12 cellular contexts compared by ENCODE assay signal in the genomic region with DNA sequence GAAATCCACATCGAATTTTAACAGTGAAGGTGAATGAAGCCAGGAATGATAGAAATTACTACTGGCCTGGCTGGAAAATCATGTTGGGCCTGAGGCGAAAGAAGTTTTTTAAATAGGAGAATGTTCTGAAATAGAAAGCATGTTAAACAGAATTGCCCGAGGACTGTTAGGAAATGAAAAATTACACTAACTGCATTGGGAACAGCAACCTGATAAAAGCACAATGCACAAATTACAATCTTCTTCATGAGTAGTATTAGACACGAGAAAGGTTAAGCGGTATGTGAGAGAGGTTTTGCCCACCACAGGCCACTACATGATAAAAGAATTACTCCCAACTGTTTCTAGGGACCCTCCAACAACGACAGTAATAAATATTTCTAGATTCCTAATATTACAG. TPM values are rescaled to one million over a fixed set of nuclear protein-coding genes. Genes with fewer than 3 reads are reported as not detected.
A peak's percentile ranks its signal among the peaks of the same experiment; 100 is the strongest.
DNase-seq lines count a peak whose midpoint lies in the region; ATAC-seq and TF ChIP-seq lines count a peak whose summit lies in the region.
"Had no signal": no experiment of that assay in that cellular context is flagged by ENCODE, and none has a peak within 500 bp of the region (broad histone marks: within the 10 kb centered on the region; RNA-seq: fewer than 3 reads in every experiment).

No MANE protein-coding gene starts in this region.

- no peaks in the 10 kb centered on the region for H3K36me3 Mint-ChIP-seq in chondrocyte (ENCODE audit: low read depth)

- H3K27me3 ChIP-seq in cardiac muscle cell (no peaks in the 10 kb centered on the region), upper lobe of right lung (no peaks in the 10 kb centered on the region)

- intact Hi-C loops in Right ventricle myocardium inferior (cut with DNase I) (no loop called here), upper lobe of right lung (cut with DNase I) (no loop called here)

- H3K27ac Mint-ChIP-seq in chondrocyte (ENCODE audit: unreplicated experiment) = peak overlapping the region; percentile 97
- H3K27ac Mint-ChIP-seq: memory B cell had no signal

- no peaks in the 10 kb centered on the region for H3K9me3 Mint-ChIP-seq in chondrocyte (ENCODE audit: low read depth)
- H3K9me3 Mint-ChIP-seq: memory B cell had no signal

- H3K4me1 ChIP-seq in cardiac muscle cell (ENCODE audit: low read depth) (peaks cover 18% of the 10 kb centered on the region), upper lobe of right lung (peaks cover 16% of the 10 kb centered on the region)

- H3K4me3 Mint-ChIP-seq in chondrocyte (ENCODE audit: unreplicated experiment) = peak overlapping the region; percentile 16
- H3K4me3 Mint-ChIP-seq: memory B cell had no signal

- no peaks in the 10 kb centered on the region for H3K27me3 Mint-ChIP-seq in chondrocyte (ENCODE audit: low read depth)
- H3K27me3 Mint-ChIP-seq: memory B cell had no signal

- H3K36me3 ChIP-seq in cardiac muscle cell (no peaks in the 10 kb centered on the region), upper lobe of right lung (no peaks in the 10 kb centered on the region)

- no peaks in the 10 kb centered on the region for H3K9me3 ChIP-seq in cardiac muscle cell (ENCODE audit: low read depth)
- no peaks in the 10 kb centered on the region for H3K9me3 ChIP-seq in upper lobe of right lung

- peaks cover 63% of the 10 kb centered on the region for H3K4me1 Mint-ChIP-seq in chondrocyte (ENCODE audit: low read depth)

- H3K4me3 ChIP-seq in cardiac muscle cell = no peak overlapping the region
- no peak overlapping the region for H3K4me3 ChIP-seq in upper lobe of right lung

- no peak for TF ChIP-seq CTCF in cardiac muscle cell (IDR thresholded peaks at IDR 0.05; ENCODE audit: low read depth, low read length)
- no peak for TF ChIP-seq CTCF in chondrocyte (IDR thresholded peaks at IDR 0.05)
- TF ChIP-seq CTCF in upper lobe of right lung (IDR thresholded peaks at IDR 0.05) = no peak

- ATAC-seq in Right ventricle myocardium inferior (no peak), upper lobe of right lung (no peak), GM19351 (IDR thresholded peaks at IDR 0.05; ENCODE audit: unreplicated experiment) (no peak)

- DNase-seq in cardiac muscle cell (ENCODE audit: low read depth in 1 of 2, low spot score in 1 of 2) = no peak
- no peak for DNase-seq in Right ventricle myocardium inferior (ENCODE audit: missing footprints)
- no peak for DNase-seq in chondrocyte (ENCODE audit: low spot score)
- peak; percentile 64 for DNase-seq in myocyte (ENCODE audit: low read depth)
- no peak for DNase-seq in upper lobe of right lung
- DNase-seq in KG1 (lab: John Stamatoyannopoulos, UW) = no peak
- no peak for DNase-seq in caudate nucleus (lab: John Stamatoyannopoulos, UW)
- DNase-seq: activated naive CD4-positive, alpha-beta T cell treated with anti-CD3 and anti-CD28 coated beads, Interleukin-2, amount 50 U/mL, for 16 hours; NCI-H1092 treated with DMSO at 0.1 percent for 48 hours had no signal

- H3K27ac ChIP-seq in cardiac muscle cell (peak overlapping the region; percentile 12), upper lobe of right lung (peak overlapping the region; percentile 56), caudate nucleus (ENCODE audit: low read depth, low read length) (no peak overlapping the region)
- H3K27ac ChIP-seq: 22Rv1 had no signal

RNA-seq across cellular contexts. Expression of a gene that starts 18.9 kb away (rescaled TPM):
- total RNA-seq in cardiac muscle cell = 27.2 and 44.0 TPM in 2 replicates
- 62.1 and 71.2 TPM in 2 replicates for polyA plus RNA-seq in cardiac muscle cell
- total RNA-seq in Right ventricle myocardium inferior = 88.6 TPM
- 53.8 to 68.4 TPM (median 55.0 TPM) in 3 replicates for total RNA-seq in chondrocyte
- total RNA-seq in myocyte = 92.1 and 96.4 TPM in 2 replicates
- 67.2 TPM for polyA plus RNA-seq in myocyte (2012)
- 29.2 TPM for total RNA-seq in upper lobe of right lung
